16 cellular contexts compared by ENCODE assay signal in genomic region chr9:137959641-137960411, GRCh38.
A peak's percentile ranks its signal among the peaks of the same experiment; 100 is the strongest.
DNase-seq lines count a peak whose midpoint lies in the region; FAIRE-seq and TF ChIP-seq lines count a peak whose summit lies in the region.
"Had no signal": no experiment of that assay in that cellular context is flagged by ENCODE, and none has a peak within 500 bp of the region (broad histone marks: within the 10 kb centered on the region; RNA-seq: fewer than 3 reads in every experiment).

No MANE protein-coding gene starts in this region.

- intact Hi-C loops in posterior vena cava (cut with DNase I), result no loop called here
- intact Hi-C loops in kidney (cut with DNase I), result no loop called here

- no peaks in the 10 kb centered on the region for H3K27me3 ChIP-seq in iPS-20b (ENCODE audit: insufficient read depth, low read length)

- FAIRE-seq in RCC 7860 (lab: Jason Lieb, UNC), result no peak
- no peak for FAIRE-seq in kidney (lab: Jason Lieb, UNC)
- FAIRE-seq: GM18507 had no signal

- H3K4me1 ChIP-seq in iPS-20b (ENCODE audit: insufficient read depth, low read length) (no peaks in the 10 kb centered on the region), kidney (ENCODE audit: control insufficient read depth in 1 of 2, insufficient read depth in 1 of 2, low read depth in 1 of 2, low read length in 2 of 2) (no peaks in the 10 kb centered on the region)
- H3K4me1 ChIP-seq: HAP-1 had no signal

- H3K36me3 ChIP-seq in iPS-20b (ENCODE audit: insufficient read depth, low read depth, low read length), result no peaks in the 10 kb centered on the region
- H3K36me3 ChIP-seq in kidney (ENCODE audit: control insufficient read depth in 1 of 2, insufficient read depth in 2 of 2, low read length in 2 of 2), result no peaks in the 10 kb centered on the region
- H3K36me3 ChIP-seq: HAP-1 had no signal

- DNase-seq in DMS53 treated with DMSO at 0.1 percent for 48 hours (lab: John Stamatoyannopoulos, UW; ENCODE audit: unreplicated experiment) (peak; percentile 9), DMS53 (lab: John Stamatoyannopoulos, UW) (no peak), RCC 7860 (ENCODE audit: low spot score) (peak; percentile 22), posterior vena cava (ENCODE audit: low spot score) (peak; percentile 84), kidney (no peak), RKO (ENCODE audit: low spot score) (no peak), NCI-H2196 (lab: John Stamatoyannopoulos, UW; ENCODE audit: unreplicated experiment) (no peak)
- DNase-seq: CD8-positive, alpha-beta T cell; IMR-90; Kasumi-1; NCI-H1930; NCI-H2171 had no signal

- no peak overlapping the region for H3K9ac ChIP-seq in iPS-20b (ENCODE audit: low read depth, low read length)
- no peak overlapping the region for H3K9ac ChIP-seq in kidney (ENCODE audit: low read length in 2 of 2)

- peak overlapping the region; percentile 18; the same call in 1 of the 2 replicates for H3K4me3 ChIP-seq in iPS-20b (ENCODE audit: low read length)
- no peak overlapping the region for H3K4me3 ChIP-seq in kidney (ENCODE audit: low read length in 2 of 2)
- H3K4me3 ChIP-seq: HAP-1 had no signal

- H3K9me3 ChIP-seq in iPS-20b (ENCODE audit: insufficient read depth, low read depth, low read length), result no peaks in the 10 kb centered on the region
- no peaks in the 10 kb centered on the region for H3K9me3 ChIP-seq in kidney (ENCODE audit: control insufficient read depth in 1 of 2, low read length in 2 of 2)
- H3K9me3 ChIP-seq: HAP-1 had no signal

- TF ChIP-seq CTCF in kidney (IDR thresholded peaks at IDR 0.05; ENCODE audit: borderline replicate concordance, extremely low read depth, insufficient read depth), result no peak

- no peak overlapping the region for H3K27ac ChIP-seq in iPS-20b (ENCODE audit: low read length)
- H3K27ac ChIP-seq in kidney (ENCODE audit: low read depth in 2 of 2, low read length in 2 of 2), result no peak overlapping the region
- H3K27ac ChIP-seq: 22Rv1 had no signal

Comparison
In these comparisons a context has a peak if more than half of its experiments do, and no peak if none do; other contexts are left out.
1. DNase-seq: peak in DMS53 treated with DMSO at 0.1 percent for 48 hours (single experiment), RCC 7860 (single experiment) and posterior vena cava (single experiment); none in DMS53 (single experiment), kidney (single experiment), RKO (single experiment) and NCI-H2196 (single experiment).